ENCODE assay signal across 2 cellular contexts in genomic region chr10:117158297-117158696, GRCh38.
TF ChIP-seq lines count a peak whose summit lies in the region.

No MANE protein-coding gene starts in this region.

TF ChIP-seq in GM23338, 12 proteins besides CTCF, POLR2A, EP300 and RAD21:
- no peak for TF ChIP-seq NANOG (IDR thresholded peaks at IDR 0.05; ENCODE audit: borderline replicate concordance)
- TF ChIP-seq EZH2 (IDR thresholded peaks at IDR 0.05; ENCODE audit: low read depth, unreplicated experiment): no peak
- no peak for TF ChIP-seq CREB1 (CRISPR knock-in tag; IDR thresholded peaks at IDR 0.05; ENCODE audit: low read depth)
- TF ChIP-seq, protein P1, sequence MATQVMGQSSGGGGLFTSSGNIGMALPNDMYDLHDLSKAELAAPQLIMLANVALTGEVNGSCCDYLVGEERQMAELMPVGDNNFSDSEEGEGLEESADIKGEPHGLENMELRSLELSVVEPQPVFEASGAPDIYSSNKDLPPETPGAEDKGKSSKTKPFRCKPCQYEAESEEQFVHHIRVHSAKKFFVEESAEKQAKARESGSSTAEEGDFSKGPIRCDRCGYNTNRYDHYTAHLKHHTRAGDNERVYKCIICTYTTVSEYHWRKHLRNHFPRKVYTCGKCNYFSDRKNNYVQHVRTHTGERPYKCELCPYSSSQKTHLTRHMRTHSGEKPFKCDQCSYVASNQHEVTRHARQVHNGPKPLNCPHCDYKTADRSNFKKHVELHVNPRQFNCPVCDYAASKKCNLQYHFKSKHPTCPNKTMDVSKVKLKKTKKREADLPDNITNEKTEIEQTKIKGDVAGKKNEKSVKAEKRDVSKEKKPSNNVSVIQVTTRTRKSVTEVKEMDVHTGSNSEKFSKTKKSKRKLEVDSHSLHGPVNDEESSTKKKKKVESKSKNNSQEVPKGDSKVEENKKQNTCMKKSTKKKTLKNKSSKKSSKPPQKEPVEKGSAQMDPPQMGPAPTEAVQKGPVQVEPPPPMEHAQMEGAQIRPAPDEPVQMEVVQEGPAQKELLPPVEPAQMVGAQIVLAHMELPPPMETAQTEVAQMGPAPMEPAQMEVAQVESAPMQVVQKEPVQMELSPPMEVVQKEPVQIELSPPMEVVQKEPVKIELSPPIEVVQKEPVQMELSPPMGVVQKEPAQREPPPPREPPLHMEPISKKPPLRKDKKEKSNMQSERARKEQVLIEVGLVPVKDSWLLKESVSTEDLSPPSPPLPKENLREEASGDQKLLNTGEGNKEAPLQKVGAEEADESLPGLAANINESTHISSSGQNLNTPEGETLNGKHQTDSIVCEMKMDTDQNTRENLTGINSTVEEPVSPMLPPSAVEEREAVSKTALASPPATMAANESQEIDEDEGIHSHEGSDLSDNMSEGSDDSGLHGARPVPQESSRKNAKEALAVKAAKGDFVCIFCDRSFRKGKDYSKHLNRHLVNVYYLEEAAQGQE (IDR thresholded peaks at IDR 0.05; ENCODE audit: unreplicated experiment): no peak
- no peak for TF ChIP-seq JUNB (IDR thresholded peaks at IDR 0.05; ENCODE audit: unreplicated experiment)
- no peak for TF ChIP-seq STAT1 (IDR thresholded peaks at IDR 0.05; ENCODE audit: unreplicated experiment)
- TF ChIP-seq ETS1 (IDR thresholded peaks at IDR 0.05): no peak
- no peak for TF ChIP-seq ZNF114 (CRISPR knock-in tag; IDR thresholded peaks at IDR 0.05)
- no peak for TF ChIP-seq ZNF462 (CRISPR knock-in tag; IDR thresholded peaks at IDR 0.05)
- TF ChIP-seq ZNF331 (CRISPR knock-in tag; IDR thresholded peaks at IDR 0.05; ENCODE audit: low read depth): no peak
- TF ChIP-seq POLR2AphosphoS5 (IDR thresholded peaks at IDR 0.05; ENCODE audit: low read depth): no peak
- no peak for TF ChIP-seq EZH2phosphoT487 (IDR thresholded peaks at IDR 0.05; ENCODE audit: unreplicated experiment)

TF ChIP-seq in H1, 55 proteins besides CTCF, POLR2A, EP300 and RAD21:
- TF ChIP-seq SUZ12 (IDR thresholded peaks at IDR 0.05; ENCODE audit: low read length) (peak; percentile 37; the same call in 1 of the 2 replicates), EZH2 (IDR thresholded peaks at IDR 0.05; ENCODE audit: low read depth, low read length, severe bottlenecking) (peak; percentile 61), POLR2AphosphoS5 (IDR thresholded peaks at IDR 0.05; ENCODE audit: low read depth, low read length) (no peak), RXRA (IDR thresholded peaks at IDR 0.05; ENCODE audit: insufficient read depth, low read depth, low read length) (no peak), RNF2 (IDR thresholded peaks at IDR 0.05; ENCODE audit: borderline replicate concordance, low read depth, low read length, missing control alignments, poor library complexity, severe bottlenecking) (peak; percentile 69), NANOG (IDR thresholded peaks at IDR 0.05; ENCODE audit: insufficient read depth, low read depth, low read length, poor library complexity, severe bottlenecking) (no peak)
